In genomic region chr2:231587744-231588143, GRCh38 we compare ENCODE assay signal across 7 cellular contexts. TPM values are rescaled to one million over a fixed set of nuclear protein-coding genes. Genes with fewer than 3 reads are reported as not detected.
"Had no signal": no experiment of that assay in that cellular context is flagged by ENCODE, and none has a peak within 500 bp of the region (broad histone marks: within the 10 kb centered on the region; RNA-seq: fewer than 3 reads in every experiment).

No MANE protein-coding gene starts in this region.

RNA-seq across cellular contexts. Expression of gene TEX44, which starts 4.9 kb away (rescaled TPM):
- total RNA-seq: GM23248, GM23338, H1, H4, H7, H9, HFFc6 had no signal
- polyA plus RNA-seq: GM23248, GM23338, H1 had no signal

RNA-seq across cellular contexts. Expression of gene NMUR1, which starts 57.5 kb away (rescaled TPM):
- total RNA-seq: GM23248, H4, HFFc6 had no signal
- polyA plus RNA-seq: GM23248 had no signal
